8 cellular contexts compared by ENCODE assay signal in the genomic region with DNA sequence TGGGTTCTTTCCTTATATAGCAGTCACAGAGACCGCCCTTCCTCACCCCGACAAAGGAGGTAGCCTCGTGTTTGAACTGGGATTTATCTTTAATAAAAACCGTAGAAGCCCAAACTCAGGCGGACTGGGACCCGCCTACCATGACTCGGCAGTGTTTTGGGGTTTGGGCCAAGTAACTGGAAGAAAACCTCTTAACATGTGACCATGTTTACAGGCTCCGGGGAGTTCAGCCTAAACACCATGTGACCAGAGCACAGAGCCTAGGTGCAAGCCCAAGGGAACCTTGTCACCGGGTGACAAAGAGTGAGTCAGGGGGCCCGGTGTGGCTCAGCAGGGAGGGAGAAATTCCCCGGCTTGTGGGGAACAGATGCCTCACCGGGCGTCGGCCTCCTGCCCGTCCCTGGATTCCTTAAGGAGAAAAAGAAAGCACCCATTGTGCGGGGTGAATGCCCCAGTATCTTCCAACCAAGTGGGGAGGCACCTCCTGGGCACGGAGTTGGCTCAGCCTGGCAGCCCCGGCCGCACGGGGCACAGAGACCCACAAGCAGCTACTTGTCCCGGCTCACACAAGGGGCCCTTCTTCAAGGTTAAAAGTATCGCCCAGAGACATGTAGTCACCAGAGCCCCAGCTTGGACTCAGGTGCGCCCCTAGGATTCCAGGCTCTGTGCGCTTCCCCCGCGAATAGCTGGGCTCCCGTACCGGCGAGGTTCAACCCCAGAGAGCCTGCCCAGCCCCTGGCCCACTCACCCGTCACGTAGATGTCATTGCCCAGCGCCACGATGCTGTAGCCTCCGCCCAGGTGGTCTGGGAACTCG. TPM values are rescaled to one million over a fixed set of nuclear protein-coding genes. Genes with fewer than 3 reads are reported as not detected.
DNase-seq lines count a peak whose midpoint lies in the region; ATAC-seq, FAIRE-seq and TF ChIP-seq lines count a peak whose summit lies in the region.

No MANE protein-coding gene starts in this region.

- peak overlapping the region; percentile 98 for H3K4me3 Mint-ChIP-seq in astrocyte (ENCODE audit: unreplicated experiment)

- ATAC-seq in GM18868 (IDR thresholded peaks at IDR 0.05; ENCODE audit: unreplicated experiment) = peak; percentile 35
- ATAC-seq in GM19467 (IDR thresholded peaks at IDR 0.05; ENCODE audit: unreplicated experiment) = no peak

- peak overlapping the region; percentile 90 for H3K9ac ChIP-seq in astrocyte (ENCODE audit: low read length)

- H3K9me3 ChIP-seq in astrocyte (ENCODE audit: insufficient read depth, low read depth, low read length) = no peaks in the 10 kb centered on the region

- H3K27ac ChIP-seq in ACC112 (ENCODE audit: low read depth, low read length) (peak overlapping the region; percentile 99), astrocyte (ENCODE audit: low read depth, low read length) (peak overlapping the region; percentile 95)

- H2AFZ ChIP-seq in ACC112 (ENCODE audit: low read length, unreplicated experiment) (no peak overlapping the region), astrocyte (ENCODE audit: low read depth, low read length) (no peak overlapping the region)

- H4K20me1 ChIP-seq in astrocyte (ENCODE audit: insufficient read depth, low read length) = peaks cover 56% of the 10 kb centered on the region

- H3K9me3 Mint-ChIP-seq in astrocyte (ENCODE audit: unreplicated experiment) = no peaks in the 10 kb centered on the region

- FAIRE-seq in astrocyte (lab: Jason Lieb, UNC) = no peak

- peaks cover 59% of the 10 kb centered on the region for H3K79me2 ChIP-seq in ACC112 (ENCODE audit: control insufficient read depth, insufficient read depth, low read length, unreplicated experiment)
- peaks cover 60% of the 10 kb centered on the region for H3K79me2 ChIP-seq in astrocyte (ENCODE audit: insufficient read depth, low read length)

- peak; percentile 65 for DNase-seq in HuH-7.5 (ENCODE audit: low spot score)
- peak; percentile 90 for DNase-seq in T1000 (lab: John Stamatoyannopoulos, UW)
- peak; percentile 88 for DNase-seq in astrocyte (ENCODE audit: low read depth)
- DNase-seq in hepatic stellate cell (ENCODE audit: low spot score) = peak; percentile 91
- DNase-seq in renal cortical epithelial cell (ENCODE audit: low read depth) = peak; percentile 98

- peaks cover 10% of the 10 kb centered on the region for H3K36me3 Mint-ChIP-seq in astrocyte (ENCODE audit: low read depth, unreplicated experiment)

- H3K4me1 Mint-ChIP-seq in astrocyte (ENCODE audit: low read depth, unreplicated experiment) = peaks cover 16% of the 10 kb centered on the region

- H3K36me3 ChIP-seq in ACC112 (ENCODE audit: insufficient read depth, low read length) (peaks cover 4% of the 10 kb centered on the region; the same call in 1 of the 2 replicates), astrocyte (ENCODE audit: insufficient read depth, low read length) (peaks cover 6% of the 10 kb centered on the region)

- H3K4me1 ChIP-seq in ACC112 (ENCODE audit: control insufficient read depth, insufficient read depth, low read length, unreplicated experiment) (peaks cover 38% of the 10 kb centered on the region), astrocyte (ENCODE audit: insufficient read depth, low read length) (peaks cover 39% of the 10 kb centered on the region)

- H3K4me3 ChIP-seq in ACC112 (ENCODE audit: low read depth, low read length) (peak overlapping the region; percentile 95), astrocyte (ENCODE audit: insufficient read depth, low read depth, low read length) (peak overlapping the region; percentile 77)

- H3K27me3 ChIP-seq in ACC112 (ENCODE audit: insufficient read depth, low read length) (no peaks in the 10 kb centered on the region), astrocyte (ENCODE audit: insufficient read depth, low read length) (no peaks in the 10 kb centered on the region)

- peak overlapping the region; percentile 93 for H3K27ac Mint-ChIP-seq in astrocyte (ENCODE audit: unreplicated experiment)

- no peak for TF ChIP-seq CTCF in astrocyte (IDR thresholded peaks at IDR 0.05; ENCODE audit: insufficient read depth, low read depth, low read length)

- H3K27me3 Mint-ChIP-seq in astrocyte (ENCODE audit: low read depth, unreplicated experiment) = no peaks in the 10 kb centered on the region

- H3K4me2 ChIP-seq in astrocyte (ENCODE audit: low read length) = peak overlapping the region; percentile 94

RNA-seq across cellular contexts. Expression of gene KLHL21, which starts 1.4 kb away (rescaled TPM):
- total RNA-seq in astrocyte = 39.7 and 42.3 TPM in 2 replicates
- 29.5 and 59.7 TPM in 2 replicates for total RNA-seq in renal cortical epithelial cell

RNA-seq across cellular contexts. Expression of gene PHF13, which starts 12.3 kb away (rescaled TPM):
- total RNA-seq in astrocyte = 23.7 and 24.7 TPM in 2 replicates
- 8.2 and 22.4 TPM in 2 replicates for total RNA-seq in renal cortical epithelial cell

RNA-seq across cellular contexts. Expression of gene ZBTB48, which starts 21.5 kb away (rescaled TPM):
- total RNA-seq in astrocyte (20.0 and 26.5 TPM in 2 replicates), renal cortical epithelial cell (19.3 and 21.2 TPM in 2 replicates)

RNA-seq across cellular contexts. Expression of gene THAP3, which starts 23.4 kb away (rescaled TPM):
- total RNA-seq in astrocyte = 15.1 and 16.5 TPM in 2 replicates
- 17.0 and 20.9 TPM in 2 replicates for total RNA-seq in renal cortical epithelial cell

RNA-seq across cellular contexts. Expression of gene TAS1R1, which starts 46.1 kb away (rescaled TPM):
- total RNA-seq in astrocyte = not detected in 2 replicates
- total RNA-seq in renal cortical epithelial cell = not detected in 2 replicates
